Comparison of ENCODE assay signal across 20 cellular contexts in the genomic region with DNA sequence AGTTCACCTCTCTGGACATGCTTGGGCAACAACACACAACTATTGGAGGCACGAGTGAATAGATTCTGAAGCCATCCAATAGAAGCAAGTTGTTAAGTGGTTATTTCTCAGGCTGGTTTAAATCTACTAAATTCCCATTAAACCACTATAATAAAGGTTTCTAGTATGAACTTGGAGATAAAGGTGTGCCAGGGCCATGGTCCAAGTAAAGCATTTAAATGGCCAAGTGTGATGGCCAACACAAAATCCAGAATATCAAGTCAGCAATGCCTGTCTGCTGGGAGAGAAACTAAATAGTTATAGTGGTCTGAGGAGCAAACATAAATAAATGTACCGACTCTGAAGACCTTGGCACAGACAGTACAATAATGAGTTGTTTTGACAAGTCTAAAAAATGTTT.
A peak's percentile ranks its signal among the peaks of the same experiment; 100 is the strongest.
DNase-seq lines count a peak whose midpoint lies in the region; ATAC-seq, FAIRE-seq and TF ChIP-seq lines count a peak whose summit lies in the region.
"Had no signal": no experiment of that assay in that cellular context is flagged by ENCODE, and none has a peak within 500 bp of the region (broad histone marks: within the 10 kb centered on the region; RNA-seq: fewer than 3 reads in every experiment).

No MANE protein-coding gene starts in this region.

- TF ChIP-seq CTCF in astrocyte (IDR thresholded peaks at IDR 0.05; ENCODE audit: insufficient read depth, low read depth, low read length), result no peak
- no peak for TF ChIP-seq CTCF in fibroblast of the aortic adventitia (IDR thresholded peaks at IDR 0.05; ENCODE audit: insufficient read depth, low read length)

- no peaks in the 10 kb centered on the region for H3K27me3 ChIP-seq in MG63
- no peaks in the 10 kb centered on the region for H3K27me3 ChIP-seq in astrocyte (ENCODE audit: insufficient read depth, low read length)
- H3K27me3 ChIP-seq: BLaER1 had no signal

- no peaks in the 10 kb centered on the region for H3K9me3 Mint-ChIP-seq in astrocyte (ENCODE audit: unreplicated experiment)
- H3K9me3 Mint-ChIP-seq in stimulated activated effector memory CD8-positive, alpha-beta T cell treated with anti-CD3 and anti-CD28 coated beads, Interleukin-12 subunit alpha, Interleukin-12 subunit beta, amount 100 ng/mL, for 72 hours, result no peaks in the 10 kb centered on the region
- H3K9me3 Mint-ChIP-seq: CD4-positive, alpha-beta memory T cell had no signal

- no peak for ATAC-seq in stimulated activated effector memory CD8-positive, alpha-beta T cell treated with anti-CD3 and anti-CD28 coated beads, Interleukin-12 subunit alpha, Interleukin-12 subunit beta, amount 100 ng/mL, for 72 hours
- no peak for ATAC-seq in left lobe of liver
- ATAC-seq: GM12878 had no signal

- H3K4me3 Mint-ChIP-seq in astrocyte (ENCODE audit: unreplicated experiment), result no peak overlapping the region
- H3K4me3 Mint-ChIP-seq in stimulated activated effector memory CD8-positive, alpha-beta T cell treated with anti-CD3 and anti-CD28 coated beads, Interleukin-12 subunit alpha, Interleukin-12 subunit beta, amount 100 ng/mL, for 72 hours, result no peak overlapping the region
- H3K4me3 Mint-ChIP-seq: CD14-positive monocyte; CD4-positive, alpha-beta memory T cell had no signal

- H2AFZ ChIP-seq in astrocyte (ENCODE audit: low read depth, low read length), result no peak overlapping the region
- H2AFZ ChIP-seq: GM23248 had no signal

- no peak overlapping the region for H3K27ac ChIP-seq in astrocyte (ENCODE audit: low read depth, low read length)
- H3K27ac ChIP-seq: BLaER1, GM23248, HL-60 had no signal

- H3K9me3 ChIP-seq in MG63 (no peaks in the 10 kb centered on the region), astrocyte (ENCODE audit: insufficient read depth, low read depth, low read length) (no peaks in the 10 kb centered on the region)
- H3K9me3 ChIP-seq: BLaER1, HAP-1 had no signal

- DNase-seq in MG63 (peak; percentile 35), astrocyte (ENCODE audit: low read depth) (peak; percentile 59), fibroblast of the aortic adventitia (ENCODE audit: low read depth) (peak; percentile 85), left lobe of liver (ENCODE audit: low spot score) (no peak), DMS53 (lab: John Stamatoyannopoulos, UW) (no peak), putamen (ENCODE audit: low spot score) (no peak), NCI-H2227 treated with DMSO at 0.1 percent for 48 hours (lab: John Stamatoyannopoulos, UW) (no peak)
- no peak for DNase-seq in stimulated activated effector memory CD8-positive, alpha-beta T cell treated with anti-CD3 and anti-CD28 coated beads, Interleukin-12 subunit alpha, Interleukin-12 subunit beta, amount 100 ng/mL, for 72 hours (ENCODE audit: low spot score in 2 of 2)
- DNase-seq: CD4-positive, alpha-beta memory T cell; DMS153; DND-41; EL; GM23248 had no signal

- peak overlapping the region; percentile 75 for H3K27ac Mint-ChIP-seq in astrocyte (ENCODE audit: unreplicated experiment)
- H3K27ac Mint-ChIP-seq in stimulated activated effector memory CD8-positive, alpha-beta T cell treated with anti-CD3 and anti-CD28 coated beads, Interleukin-12 subunit alpha, Interleukin-12 subunit beta, amount 100 ng/mL, for 72 hours, result peak overlapping the region; percentile 2
- H3K27ac Mint-ChIP-seq: CD14-positive monocyte; CD4-positive, alpha-beta memory T cell had no signal

- no peak overlapping the region for H3K9ac ChIP-seq in astrocyte (ENCODE audit: low read length)
- H3K9ac ChIP-seq: BLaER1, GM23248 had no signal

- H3K36me3 Mint-ChIP-seq in astrocyte (ENCODE audit: low read depth, unreplicated experiment), result peaks cover 2% of the 10 kb centered on the region
- no peaks in the 10 kb centered on the region for H3K36me3 Mint-ChIP-seq in stimulated activated effector memory CD8-positive, alpha-beta T cell treated with anti-CD3 and anti-CD28 coated beads, Interleukin-12 subunit alpha, Interleukin-12 subunit beta, amount 100 ng/mL, for 72 hours
- H3K36me3 Mint-ChIP-seq: CD14-positive monocyte; CD4-positive, alpha-beta memory T cell had no signal

- H3K27me3 Mint-ChIP-seq in astrocyte (ENCODE audit: low read depth, unreplicated experiment), result no peaks in the 10 kb centered on the region

- H3K4me3 ChIP-seq in MG63, result no peak overlapping the region
- H3K4me3 ChIP-seq in astrocyte (ENCODE audit: insufficient read depth, low read depth, low read length), result no peak overlapping the region
- no peak overlapping the region for H3K4me3 ChIP-seq in fibroblast of the aortic adventitia (ENCODE audit: low read depth, low read length)
- H3K4me3 ChIP-seq: BLaER1, GM12878, GM23248, HAP-1 had no signal

- no peaks in the 10 kb centered on the region for H3K79me2 ChIP-seq in astrocyte (ENCODE audit: insufficient read depth, low read length)

- H3K4me1 ChIP-seq in astrocyte (ENCODE audit: insufficient read depth, low read length), result peaks cover 28% of the 10 kb centered on the region
- H3K4me1 ChIP-seq: BLaER1 had no signal

- H4K20me1 ChIP-seq in astrocyte (ENCODE audit: insufficient read depth, low read length), result no peaks in the 10 kb centered on the region
- H4K20me1 ChIP-seq: BLaER1 had no signal

- H3K4me1 Mint-ChIP-seq in astrocyte (ENCODE audit: low read depth, unreplicated experiment), result peaks cover 35% of the 10 kb centered on the region
- peaks cover 5% of the 10 kb centered on the region for H3K4me1 Mint-ChIP-seq in stimulated activated effector memory CD8-positive, alpha-beta T cell treated with anti-CD3 and anti-CD28 coated beads, Interleukin-12 subunit alpha, Interleukin-12 subunit beta, amount 100 ng/mL, for 72 hours
- H3K4me1 Mint-ChIP-seq: CD4-positive, alpha-beta memory T cell had no signal

- no peak overlapping the region for H3K4me2 ChIP-seq in astrocyte (ENCODE audit: low read length)
- H3K4me2 ChIP-seq: BLaER1 had no signal

- no peaks in the 10 kb centered on the region for H3K36me3 ChIP-seq in MG63
- no peaks in the 10 kb centered on the region for H3K36me3 ChIP-seq in astrocyte (ENCODE audit: insufficient read depth, low read length)
- H3K36me3 ChIP-seq: BLaER1, HAP-1 had no signal

- no peak for FAIRE-seq in astrocyte (lab: Jason Lieb, UNC)
- FAIRE-seq: A204.1, GM12878, GM19239 had no signal

Comparison
In these comparisons a context has a peak if more than half of its experiments do, and no peak if none do; other contexts are left out.
1. DNase-seq: peak in MG63 (single experiment), astrocyte (single experiment) and fibroblast of the aortic adventitia (single experiment); none in stimulated activated effector memory CD8-positive, alpha-beta T cell treated with anti-CD3 and anti-CD28 coated beads, Interleukin-12 subunit alpha, Interleukin-12 subunit beta, amount 100 ng/mL, for 72 hours (0 of 2), left lobe of liver (single experiment), DMS53 (single experiment), putamen (single experiment) and NCI-H2227 treated with DMSO at 0.1 percent for 48 hours (single experiment).